ENCODE assay signal across 16 cellular contexts in the genomic region with DNA sequence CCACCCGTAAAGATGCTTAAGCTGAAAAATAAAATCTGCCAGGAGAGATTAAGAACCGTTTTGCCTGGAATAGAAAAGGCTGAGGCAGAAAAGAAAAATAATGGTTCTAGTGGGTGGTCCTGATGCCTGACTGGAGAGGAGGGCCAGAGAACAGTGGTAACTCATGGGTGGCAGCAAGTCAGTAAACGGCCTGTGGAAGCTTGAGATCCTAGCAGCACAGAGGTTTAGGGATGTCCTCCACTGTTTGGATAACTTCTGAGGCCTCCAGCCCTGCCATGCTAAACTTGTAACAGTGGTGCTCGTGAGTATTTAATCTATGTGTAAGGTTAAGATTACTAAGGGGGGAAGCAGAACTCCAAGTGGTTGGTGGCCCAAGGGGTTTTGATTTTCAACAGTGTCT. TPM values are rescaled to one million over a fixed set of nuclear protein-coding genes. Genes with fewer than 3 reads are reported as not detected.
DNase-seq lines count a peak whose midpoint lies in the region; ATAC-seq and TF ChIP-seq lines count a peak whose summit lies in the region.
"Had no signal": no experiment of that assay in that cellular context is flagged by ENCODE, and none has a peak within 500 bp of the region (broad histone marks: within the 10 kb centered on the region; RNA-seq: fewer than 3 reads in every experiment).

No MANE protein-coding gene starts in this region.

- in situ Hi-C loops in HAP-1 (cut with MboI; ENCODE audit: low sequenced_read_pairs), result no loop called here

- H3K4me3 ChIP-seq in OCI-LY3 (ENCODE audit: low read length) (no peak overlapping the region), endodermal cell (ENCODE audit: low read length) (no peak overlapping the region), HAP-1 (no peak overlapping the region)
- H3K4me3 ChIP-seq: MG63 had no signal

- TF ChIP-seq CTCF in OCI-LY3 (IDR thresholded peaks at IDR 0.05; ENCODE audit: low read depth, low read length) (no peak), endodermal cell (conservative IDR thresholded peaks at IDR 0.05) (no peak)

- peaks cover 21% of the 10 kb centered on the region for H3K79me2 ChIP-seq in OCI-LY3 (ENCODE audit: low read length)

- no peaks in the 10 kb centered on the region for H3K9me3 ChIP-seq in OCI-LY3 (ENCODE audit: insufficient read depth, low read length)
- no peaks in the 10 kb centered on the region for H3K9me3 ChIP-seq in endodermal cell (ENCODE audit: control insufficient read depth, low read length)
- no peaks in the 10 kb centered on the region for H3K9me3 ChIP-seq in HAP-1
- H3K9me3 ChIP-seq: MG63 had no signal

- POLR2A ChIA-PET in activated CD8-positive, alpha-beta T cell treated with anti-CD3 and anti-CD28 coated beads, Interleukin-2, amount 10 ng/mL, durations not matched to agents 7 days and 5 days (lab: Charles Lee), result interaction anchor here (0.6 kb wide), 1 partner anchor 266 kb away, joined by 3 read pairs; no protein-coding TSS in a partner anchor

- 0 out of 2 replicates have a peak overlapping the region, but pooled peaks have one; percentile 16 for H3K4me2 ChIP-seq in OCI-LY3 (ENCODE audit: low read length)

- no peak overlapping the region for H2AFZ ChIP-seq in OCI-LY3 (ENCODE audit: low read depth, low read length)

- H3K9ac ChIP-seq in OCI-LY3 (ENCODE audit: low read length) (no peak overlapping the region), endodermal cell (ENCODE audit: extremely low read depth, low read length, poor library complexity, severe bottlenecking) (no peak overlapping the region)

- DNase-seq in activated CD8-positive, alpha-beta memory T cell treated with anti-CD3 and anti-CD28 coated beads, Interleukin-2, amount 10 ng/mL, durations not matched to agents 7 days and 5 days, result no peak
- DNase-seq in activated CD8-positive, alpha-beta memory T cell treated with anti-CD3 and anti-CD28 coated beads for 24 hours, result no peak
- DNase-seq in endodermal cell (no peak), sciatic nerve (ENCODE audit: low spot score) (no peak), HAP-1 (ENCODE audit: low spot score in 2 of 2) (no peak), NCI-H82 treated with DMSO at 0.1 percent for 48 hours (lab: John Stamatoyannopoulos, UW; ENCODE audit: unreplicated experiment) (no peak)
- DNase-seq in activated CD8-positive, alpha-beta T cell treated with anti-CD3 and anti-CD28 coated beads, Interleukin-2, amount 10 ng/mL, durations not matched to agents 7 days and 5 days, result no peak
- DNase-seq: 8988T; CD4-positive, alpha-beta memory T cell; DND-41; MG63; NCI-H1092 treated with DMSO at 0.1 percent for 48 hours; NCI-H2081 treated with DMSO at 0.1 percent for 48 hours; NCI-H510A treated with DMSO at 0.1 percent for 48 hours; NCI-H82 had no signal

- peaks cover 29% of the 10 kb centered on the region for H3K36me3 Mint-ChIP-seq in activated CD8-positive, alpha-beta memory T cell treated with anti-CD3 and anti-CD28 coated beads, Interleukin-2, amount 10 ng/mL, durations not matched to agents 7 days and 5 days
- peaks cover 28% of the 10 kb centered on the region for H3K36me3 Mint-ChIP-seq in endodermal cell (ENCODE audit: low read depth)
- H3K36me3 Mint-ChIP-seq in activated CD8-positive, alpha-beta T cell treated with anti-CD3 and anti-CD28 coated beads, Interleukin-2, amount 10 ng/mL, durations not matched to agents 7 days and 5 days (ENCODE audit: low read depth), result peaks cover 38% of the 10 kb centered on the region

- intact Hi-C loops in sciatic nerve (cut with DNase I), result no loop called here

- CTCF ChIA-PET in activated CD8-positive, alpha-beta memory T cell treated with anti-CD3 and anti-CD28 coated beads, Interleukin-2, amount 10 ng/mL, durations not matched to agents 7 days and 5 days (lab: Charles Lee), result interaction anchor here (1.4 kb wide), 1 partner anchor 22 kb away, joined by 4 read pairs; no protein-coding TSS in a partner anchor
- CTCF ChIA-PET in activated CD8-positive, alpha-beta T cell treated with anti-CD3 and anti-CD28 coated beads, Interleukin-2, amount 10 ng/mL, durations not matched to agents 7 days and 5 days (lab: Charles Lee), result no interaction called here

- no peak for ATAC-seq in activated CD8-positive, alpha-beta memory T cell treated with anti-CD3 and anti-CD28 coated beads, Interleukin-2, amount 10 ng/mL, durations not matched to agents 7 days and 5 days
- peak; percentile 28 for ATAC-seq in sciatic nerve
- ATAC-seq in activated CD8-positive, alpha-beta T cell treated with anti-CD3 and anti-CD28 coated beads, Interleukin-2, amount 10 ng/mL, durations not matched to agents 7 days and 5 days, result no peak

- H3K4me1 ChIP-seq in OCI-LY3 (ENCODE audit: low read length), result peaks cover 33% of the 10 kb centered on the region
- no peaks in the 10 kb centered on the region for H3K4me1 ChIP-seq in endodermal cell (ENCODE audit: control insufficient read depth, insufficient read depth, low read length)
- no peaks in the 10 kb centered on the region for H3K4me1 ChIP-seq in HAP-1

- H3K4me3 Mint-ChIP-seq in activated CD8-positive, alpha-beta memory T cell treated with anti-CD3 and anti-CD28 coated beads, Interleukin-2, amount 10 ng/mL, durations not matched to agents 7 days and 5 days, result no peak overlapping the region
- no peak overlapping the region for H3K4me3 Mint-ChIP-seq in endodermal cell
- H3K4me3 Mint-ChIP-seq in activated CD8-positive, alpha-beta T cell treated with anti-CD3 and anti-CD28 coated beads, Interleukin-2, amount 10 ng/mL, durations not matched to agents 7 days and 5 days, result no peak overlapping the region
- H3K4me3 Mint-ChIP-seq: CD4-positive, alpha-beta memory T cell had no signal

- no peaks in the 10 kb centered on the region for H3K9me3 Mint-ChIP-seq in activated CD8-positive, alpha-beta memory T cell treated with anti-CD3 and anti-CD28 coated beads, Interleukin-2, amount 10 ng/mL, durations not matched to agents 7 days and 5 days (ENCODE audit: low read depth)
- no peaks in the 10 kb centered on the region for H3K9me3 Mint-ChIP-seq in endodermal cell
- H3K9me3 Mint-ChIP-seq in activated CD8-positive, alpha-beta T cell treated with anti-CD3 and anti-CD28 coated beads, Interleukin-2, amount 10 ng/mL, durations not matched to agents 7 days and 5 days (ENCODE audit: insufficient read depth), result no peaks in the 10 kb centered on the region
- H3K9me3 Mint-ChIP-seq: CD4-positive, alpha-beta memory T cell had no signal

- H4K20me1 ChIP-seq in OCI-LY3 (ENCODE audit: insufficient read depth, low read length), result 0 out of 2 replicates have a peak, but pooled peaks cover 5% of the 10 kb centered on the region

- peak overlapping the region; percentile 13 for H3K27ac Mint-ChIP-seq in activated CD8-positive, alpha-beta memory T cell treated with anti-CD3 and anti-CD28 coated beads, Interleukin-2, amount 10 ng/mL, durations not matched to agents 7 days and 5 days
- peak overlapping the region; percentile 28 for H3K27ac Mint-ChIP-seq in endodermal cell
- H3K27ac Mint-ChIP-seq in activated CD8-positive, alpha-beta T cell treated with anti-CD3 and anti-CD28 coated beads, Interleukin-2, amount 10 ng/mL, durations not matched to agents 7 days and 5 days, result no peak overlapping the region

- H3K27me3 ChIP-seq in OCI-LY3 (ENCODE audit: low read depth, low read length) (no peaks in the 10 kb centered on the region), endodermal cell (ENCODE audit: control insufficient read depth, insufficient read depth, low read length, poor library complexity, severe bottlenecking) (no peaks in the 10 kb centered on the region), HAP-1 (ENCODE audit: low read depth) (no peaks in the 10 kb centered on the region)
- H3K27me3 ChIP-seq: MG63 had no signal

- peaks cover 5% of the 10 kb centered on the region for H3K4me1 Mint-ChIP-seq in activated CD8-positive, alpha-beta memory T cell treated with anti-CD3 and anti-CD28 coated beads, Interleukin-2, amount 10 ng/mL, durations not matched to agents 7 days and 5 days
- no peaks in the 10 kb centered on the region for H3K4me1 Mint-ChIP-seq in endodermal cell
- no peaks in the 10 kb centered on the region for H3K4me1 Mint-ChIP-seq in activated CD8-positive, alpha-beta T cell treated with anti-CD3 and anti-CD28 coated beads, Interleukin-2, amount 10 ng/mL, durations not matched to agents 7 days and 5 days (ENCODE audit: low read depth)

- 0 out of 2 replicates have a peak overlapping the region, but pooled peaks have one; percentile 11 for H3K27ac ChIP-seq in OCI-LY3 (ENCODE audit: low read length)
- no peak overlapping the region for H3K27ac ChIP-seq in endodermal cell (ENCODE audit: low read depth, low read length)

- H3K36me3 ChIP-seq in OCI-LY3 (replicated peaks; ENCODE audit: low read depth, low read length) (peaks cover 25% of the 10 kb centered on the region), endodermal cell (ENCODE audit: control insufficient read depth, insufficient read depth, low read length) (peaks cover 75% of the 10 kb centered on the region), HAP-1 (replicated peaks) (peaks cover 3% of the 10 kb centered on the region)

- WGBS in endodermal cell (ENCODE audit: insufficient coverage in 1 of 2, insufficient read length in 1 of 2), 2 experiments, result 80 to 85% methylated on average over 4 of the region's 4 CpGs

- no peaks in the 10 kb centered on the region for H3K27me3 Mint-ChIP-seq in activated CD8-positive, alpha-beta memory T cell treated with anti-CD3 and anti-CD28 coated beads, Interleukin-2, amount 10 ng/mL, durations not matched to agents 7 days and 5 days
- no peaks in the 10 kb centered on the region for H3K27me3 Mint-ChIP-seq in endodermal cell (ENCODE audit: insufficient read depth)
- H3K27me3 Mint-ChIP-seq in activated CD8-positive, alpha-beta T cell treated with anti-CD3 and anti-CD28 coated beads, Interleukin-2, amount 10 ng/mL, durations not matched to agents 7 days and 5 days (ENCODE audit: low read depth), result no peaks in the 10 kb centered on the region
- H3K27me3 Mint-ChIP-seq: CD4-positive, alpha-beta memory T cell had no signal

RNA-seq across cellular contexts. Expression of gene PHAF1, which starts 21.2 kb away (rescaled TPM):
- total RNA-seq in activated CD8-positive, alpha-beta memory T cell treated with anti-CD3 and anti-CD28 coated beads, Interleukin-2, amount 10 ng/mL, durations not matched to agents 7 days and 5 days, result 10 to 100 TPM; 14.2 to 15.2 TPM
- 10 to 100 TPM; 18.8 to 19.6 TPM for total RNA-seq in endodermal cell
- 19.6 TPM for polyA plus RNA-seq in endodermal cell (2013, experiment 1 of 2)
- 18.3 TPM for polyA plus RNA-seq in endodermal cell (2013, experiment 2 of 2)
- total RNA-seq in sciatic nerve, result 13.2 TPM
- 10 to 100 TPM; 16.5 TPM for total RNA-seq in activated CD8-positive, alpha-beta T cell treated with anti-CD3 and anti-CD28 coated beads, Interleukin-2, amount 10 ng/mL, durations not matched to agents 7 days and 5 days

RNA-seq across cellular contexts. Expression of gene CBFB, which starts 59.6 kb away (rescaled TPM):
- 100 to 1,000 TPM; 180 to 196 TPM for total RNA-seq in activated CD8-positive, alpha-beta memory T cell treated with anti-CD3 and anti-CD28 coated beads, Interleukin-2, amount 10 ng/mL, durations not matched to agents 7 days and 5 days
- 10 to 100 TPM; 93.9 to 95.2 TPM for total RNA-seq in endodermal cell
- polyA plus RNA-seq in endodermal cell (2013, experiment 1 of 2), result 59.8 TPM
- polyA plus RNA-seq in endodermal cell (2013, experiment 2 of 2), result 69.1 TPM
- total RNA-seq in sciatic nerve, result 60.3 TPM
- 100 to 1,000 TPM; 235 to 241 TPM for total RNA-seq in activated CD8-positive, alpha-beta T cell treated with anti-CD3 and anti-CD28 coated beads, Interleukin-2, amount 10 ng/mL, durations not matched to agents 7 days and 5 days
